Comparison of ENCODE assay signal across 28 cellular contexts in the genomic region with DNA sequence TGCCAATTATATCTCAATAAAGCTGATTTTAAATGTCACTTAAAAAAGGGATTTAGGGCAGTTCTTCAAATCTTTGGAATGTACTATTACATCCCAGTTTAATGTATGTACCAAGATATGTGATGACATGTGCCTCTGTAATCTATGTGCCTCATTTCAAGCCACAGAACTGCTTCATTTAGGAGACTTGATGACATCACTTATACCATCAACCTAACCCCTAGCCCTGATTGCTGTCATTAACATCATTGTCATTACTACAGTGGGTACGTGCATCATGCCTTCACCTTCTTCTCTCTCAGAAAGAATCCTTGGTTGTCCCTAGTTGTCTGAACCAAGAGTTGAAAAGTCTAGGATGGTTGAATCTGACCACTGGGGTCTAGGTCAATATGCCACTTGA.
"Had no signal": no experiment of that assay in that cellular context is flagged by ENCODE, and none has a peak within 500 bp of the region (broad histone marks: within the 10 kb centered on the region; RNA-seq: fewer than 3 reads in every experiment).

No MANE protein-coding gene starts in this region.

- ATAC-seq: effector memory CD8-positive, alpha-beta T cell; esophagus mucosa; foreskin keratinocyte; gastrocnemius medialis; gastroesophageal sphincter; heart left ventricle; heart right ventricle had no signal

- H3K36me3 ChIP-seq: colonic mucosa, esophagus muscularis mucosa, esophagus squamous epithelium, gastrocnemius medialis, gastroesophageal sphincter, heart left ventricle, heart right ventricle had no signal

- DNase-seq: colonic mucosa; cortex of kidney; dermis blood vessel endothelial cell; dorsolateral prefrontal cortex; effector CD4-positive, alpha-beta T cell; effector CD8-positive, alpha-beta T cell; effector memory CD4-positive, alpha-beta T cell; effector memory CD8-positive, alpha-beta T cell; endodermal cell; erythroblast; esophagus squamous epithelium; foreskin fibroblast; foreskin keratinocyte; foreskin melanocyte; gastrocnemius medialis; glutamatergic neuron; head of caudate nucleus; heart left ventricle; heart right ventricle had no signal

- H3K4me3 ChIP-seq: colonic mucosa, coronary artery, dorsolateral prefrontal cortex, esophagus muscularis mucosa, esophagus squamous epithelium, gastrocnemius medialis, gastroesophageal sphincter, heart left ventricle, heart right ventricle had no signal

- H3K4me1 ChIP-seq: colonic mucosa, esophagus muscularis mucosa, esophagus squamous epithelium, foreskin keratinocyte, gastrocnemius medialis, gastroesophageal sphincter, heart left ventricle, heart right ventricle had no signal

- H3K27ac ChIP-seq: colonic mucosa, coronary artery, dorsolateral prefrontal cortex, epithelial cell of prostate, esophagus muscularis mucosa, esophagus squamous epithelium, foreskin keratinocyte, gastrocnemius medialis, gastroesophageal sphincter, heart left ventricle, heart right ventricle had no signal

- H3K9me3 ChIP-seq: colonic mucosa, gastrocnemius medialis had no signal

- H3K27me3 ChIP-seq: colonic mucosa, dorsolateral prefrontal cortex, esophagus muscularis mucosa, esophagus squamous epithelium, gastroesophageal sphincter, heart left ventricle, heart right ventricle had no signal

- FAIRE-seq: colon, endometrium, endothelial cell of umbilical vein, frontal cortex had no signal
